Comparison of ENCODE assay signal across 3 cellular contexts in the genomic region with DNA sequence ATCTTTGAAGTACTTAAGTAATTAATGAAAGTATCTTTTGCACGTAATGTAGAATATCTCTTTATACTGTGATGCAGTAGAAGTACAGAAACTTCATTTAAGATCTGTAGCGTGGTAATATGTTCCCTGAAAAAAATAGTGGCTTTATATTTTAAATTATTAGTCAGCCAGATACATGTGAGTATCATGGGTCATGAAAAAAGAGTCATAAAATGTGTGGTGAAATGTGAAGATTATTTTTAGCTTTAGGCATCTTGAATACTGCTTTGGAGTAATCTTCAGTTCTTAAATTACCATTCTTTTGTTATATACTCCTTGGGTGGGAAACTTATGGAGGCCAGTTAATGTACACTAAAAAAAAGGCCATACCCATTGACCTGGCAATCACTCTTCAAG. TPM values are rescaled to one million over a fixed set of nuclear protein-coding genes. Genes with fewer than 3 reads are reported as not detected.
"Had no signal": no experiment of that assay in that cellular context is flagged by ENCODE, and none has a peak within 500 bp of the region (broad histone marks: within the 10 kb centered on the region; RNA-seq: fewer than 3 reads in every experiment).

No MANE protein-coding gene starts in this region.

RNA-seq across cellular contexts. Expression of a gene that starts 59.6 kb away (rescaled TPM):
- total RNA-seq: M059J, MCF 10A, NCI-H460 had no signal
